9 cellular contexts compared by ENCODE assay signal in genomic region chr11:62621027-62621566, GRCh38. TPM values are rescaled to one million over a fixed set of nuclear protein-coding genes. Genes with fewer than 3 reads are reported as not detected.
A peak's percentile ranks its signal among the peaks of the same experiment; 100 is the strongest.
DNase-seq lines count a peak whose midpoint lies in the region; TF ChIP-seq lines count a peak whose summit lies in the region.
"Had no signal": no experiment of that assay in that cellular context is flagged by ENCODE, and none has a peak within 500 bp of the region (broad histone marks: within the 10 kb centered on the region; RNA-seq: fewer than 3 reads in every experiment).

No MANE protein-coding gene starts in this region.

- no peak for TF ChIP-seq POLR2A in prostate gland (IDR thresholded peaks at IDR 0.05)

- intact Hi-C loops in prostate gland (cut with DNase I) = no loop called here

- H3K9ac ChIP-seq in SK-N-MC (ENCODE audit: insufficient read length) (peak overlapping the region; percentile 79), fibroblast of lung (ENCODE audit: insufficient read depth, low read length) (peak overlapping the region; percentile 64)

- peaks cover 4% of the 10 kb centered on the region for H3K79me2 ChIP-seq in fibroblast of lung (ENCODE audit: control insufficient read depth, insufficient read depth, low read length)

- H3K27me3 ChIP-seq in fibroblast of lung (ENCODE audit: control insufficient read depth, insufficient read depth, low read length) = no peaks in the 10 kb centered on the region
- no peaks in the 10 kb centered on the region for H3K27me3 ChIP-seq in prostate gland (replicated peaks; ENCODE audit: insufficient read depth)

- no peaks in the 10 kb centered on the region for H3K9me3 ChIP-seq in SK-N-MC (ENCODE audit: low read depth, low read length)
- no peaks in the 10 kb centered on the region for H3K9me3 ChIP-seq in fibroblast of lung (ENCODE audit: control insufficient read depth, insufficient read depth, low read depth, low read length)
- H3K9me3 ChIP-seq in prostate gland = no peaks in the 10 kb centered on the region

- peak overlapping the region; percentile 98 for H3K4me2 ChIP-seq in fibroblast of lung (ENCODE audit: extremely low read depth, insufficient read depth, low read length)

- no peak for TF ChIP-seq CTCF in fibroblast of lung (conservative IDR thresholded peaks at IDR 0.05 in 1 of 2, IDR thresholded peaks at IDR 0.05 in 1 of 2; ENCODE audit: low read depth in 1 of 2, low read length in 2 of 2)
- TF ChIP-seq CTCF in prostate gland (IDR thresholded peaks at IDR 0.05) = no peak

- H3K36me3 ChIP-seq in SK-N-MC (ENCODE audit: insufficient read depth, low read length) (peaks cover 12% of the 10 kb centered on the region), fibroblast of lung (ENCODE audit: control insufficient read depth, insufficient read depth, low read length) (peaks cover 8% of the 10 kb centered on the region), prostate gland (peaks cover under 1 to 8% of the 10 kb centered on the region in 2 donors)

- H3K4me1 ChIP-seq in fibroblast of lung (ENCODE audit: control insufficient read depth, extremely low read depth, insufficient read depth, low read length) (peaks cover 4% of the 10 kb centered on the region), prostate gland (replicated peaks) (peaks cover 6% of the 10 kb centered on the region)

- H4K20me1 ChIP-seq in fibroblast of lung (ENCODE audit: control insufficient read depth, extremely low read depth, insufficient read depth, low read length) = no peaks in the 10 kb centered on the region

- H3K27ac ChIP-seq in SK-N-MC = peak overlapping the region; percentile 92
- peak overlapping the region; percentile 70 for H3K27ac ChIP-seq in fibroblast of lung (ENCODE audit: insufficient read depth, low read length)
- peak overlapping the region; percentile 77 to 88 for H3K27ac ChIP-seq in prostate gland

- H2AFZ ChIP-seq in fibroblast of lung (ENCODE audit: low read length) = peak overlapping the region; percentile 25

- no peak for DNase-seq in SK-N-MC (ENCODE audit: low read depth, low spot score)
- no peak for DNase-seq in fibroblast of lung (ENCODE audit: low read depth in 2 of 2)
- no peak for DNase-seq in prostate gland (ENCODE audit: low spot score)
- no peak for DNase-seq in SHP77 (lab: John Stamatoyannopoulos, UW)
- DNase-seq in dermis blood vessel endothelial cell = no peak
- no peak for DNase-seq in C1 segment of cervical spinal cord (lab: John Stamatoyannopoulos, UW)
- no peak for DNase-seq in mucosa of gallbladder (ENCODE audit: low spot score)
- DNase-seq: activated CD4-positive, alpha-beta T cell treated with anti-CD3 and anti-CD28 coated beads for 1 hour had no signal

- H3K4me3 ChIP-seq in GM08714 (ENCODE audit: low read length) (peak overlapping the region; percentile 72), SK-N-MC (peak overlapping the region; percentile 83), fibroblast of lung (replicated peaks in 1 of 4; ENCODE audit: control extremely low read depth in 1 of 4, insufficient read depth in 1 of 4, low read depth in 3 of 4, low read length in 4 of 4) (peak overlapping the region; percentile 84 to 95 (median 86)), prostate gland (peak overlapping the region; percentile 64)

- WGBS in prostate gland = 21% methylated on average over 8 of the region's 8 CpGs

RNA-seq across cellular contexts. Expression of gene B3GAT3, which starts 0.7 kb away (rescaled TPM):
- 29.1 and 30.8 TPM in 2 replicates for total RNA-seq in fibroblast of lung
- 15.9 and 17.6 TPM in 2 replicates for polyA plus RNA-seq in fibroblast of lung
- 25.3 and 35.4 TPM in 2 replicates for polyA plus RNA-seq in fibroblast of lung (2012)
- 15.4 and 17.9 TPM in 2 replicates for polyA minus RNA-seq in fibroblast of lung (ENCODE audit: low replicate concordance)
- total RNA-seq in prostate gland = 10 to 100 TPM; 57.0 to 75.3 TPM
- 16.2 and 18.2 TPM in 2 replicates for total RNA-seq in dermis blood vessel endothelial cell
- total RNA-seq in mucosa of gallbladder = 60.7 TPM

RNA-seq across cellular contexts. Expression of gene ROM1, which starts 8.0 kb away (rescaled TPM):
- total RNA-seq in fibroblast of lung = 8.5 and 9.9 TPM in 2 replicates
- 1.7 and 3.0 TPM in 2 replicates for polyA plus RNA-seq in fibroblast of lung
- polyA plus RNA-seq in fibroblast of lung (2012) = 6.3 and 7.5 TPM in 2 replicates
- polyA minus RNA-seq in fibroblast of lung (ENCODE audit: low replicate concordance) = 2.4 and 7.7 TPM in 2 replicates
- total RNA-seq in prostate gland = 10 to 100 TPM in 1 of 2 donors, 1 to 10 TPM in 1; 8.0 to 12.7 TPM
- total RNA-seq in dermis blood vessel endothelial cell = 5.4 and 5.6 TPM in 2 replicates
- 9.9 TPM for total RNA-seq in mucosa of gallbladder

RNA-seq across cellular contexts. Expression of gene EML3, which starts 8.5 kb away (rescaled TPM):
- total RNA-seq in fibroblast of lung (17.5 and 20.5 TPM in 2 replicates), prostate gland (10 to 100 TPM; 50.2 to 80.1 TPM), dermis blood vessel endothelial cell (40.2 and 42.1 TPM in 2 replicates), mucosa of gallbladder (66.1 TPM)
- 17.8 and 22.6 TPM in 2 replicates for polyA plus RNA-seq in fibroblast of lung
- 27.5 and 34.0 TPM in 2 replicates for polyA plus RNA-seq in fibroblast of lung (2012)
- polyA minus RNA-seq in fibroblast of lung (ENCODE audit: low replicate concordance) = 37.1 and 108 TPM in 2 replicates

RNA-seq across cellular contexts. Expression of gene MTA2, which starts 19.4 kb away (rescaled TPM):
- total RNA-seq in fibroblast of lung (117 and 124 TPM in 2 replicates), prostate gland (100 to 1,000 TPM in 1 of 2 donors, 10 to 100 TPM in 1; 96.5 to 110 TPM), dermis blood vessel endothelial cell (190 and 209 TPM in 2 replicates), mucosa of gallbladder (87.6 TPM)
- 31.4 and 33.6 TPM in 2 replicates for polyA plus RNA-seq in fibroblast of lung
- polyA plus RNA-seq in fibroblast of lung (2012) = 65.0 and 77.5 TPM in 2 replicates
- polyA minus RNA-seq in fibroblast of lung (ENCODE audit: low replicate concordance) = 73.0 and 89.7 TPM in 2 replicates

RNA-seq across cellular contexts. Expression of gene GANAB, which starts 25.3 kb away (rescaled TPM):
- total RNA-seq in fibroblast of lung (167 and 279 TPM in 2 replicates), prostate gland (100 to 1,000 TPM; 163 to 199 TPM), dermis blood vessel endothelial cell (237 and 423 TPM in 2 replicates), mucosa of gallbladder (266 TPM)
- 328 and 368 TPM in 2 replicates for polyA plus RNA-seq in fibroblast of lung
- polyA plus RNA-seq in fibroblast of lung (2012) = 319 and 345 TPM in 2 replicates
- 808 and 811 TPM in 2 replicates for polyA minus RNA-seq in fibroblast of lung (ENCODE audit: low replicate concordance)
